Comparison of ENCODE assay signal across 16 cellular contexts in the genomic region with DNA sequence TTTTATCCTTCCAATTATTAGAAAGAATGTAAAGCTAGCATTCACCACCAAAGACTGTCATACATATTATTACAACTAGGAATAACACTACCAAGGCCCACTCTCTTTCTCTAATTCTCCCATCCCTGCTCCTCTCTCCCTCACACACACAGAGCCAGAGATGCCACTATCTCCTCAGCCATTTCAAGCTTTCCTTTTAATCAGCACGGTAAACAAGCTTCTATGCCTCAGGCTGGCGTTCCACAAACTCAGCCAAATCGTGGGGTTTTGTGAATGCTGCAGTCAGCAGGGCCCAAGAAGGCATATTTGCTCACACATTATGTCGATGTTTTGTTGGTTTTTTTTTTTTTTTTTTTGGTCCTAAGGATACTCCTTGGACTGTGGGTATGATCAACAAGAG.
"Had no signal": no experiment of that assay in that cellular context is flagged by ENCODE, and none has a peak within 500 bp of the region (broad histone marks: within the 10 kb centered on the region; RNA-seq: fewer than 3 reads in every experiment).

No MANE protein-coding gene starts in this region.

- H3K36me3 ChIP-seq: gastrocnemius medialis, heart right ventricle, lower lobe of right lung, transverse colon had no signal

- H3K27ac ChIP-seq: epithelial cell of prostate, gastrocnemius medialis, heart right ventricle, lower lobe of right lung, transverse colon had no signal

- H3K27ac Mint-ChIP-seq: activated T-helper 2 cell treated with anti-CD3 and anti-CD28 coated beads, Interferon-gamma antibody, Interleukin-2, Interleukin-4, amounts not matched to agents 10 μg/mL and 5 μg/mL and 100 μg/mL, durations not matched to agents 14 hours and 24 hours and 36 hours; stimulated activated memory B cell treated with anti-CD40 and anti-IgM and Interleukin-4, amounts not matched to agents 10 μg/mL and 1 μg/mL and 100 μg/mL, for 72 hours had no signal

- H3K4me1 Mint-ChIP-seq: stimulated activated memory B cell treated with anti-CD40 and anti-IgM and Interleukin-4, amounts not matched to agents 10 μg/mL and 1 μg/mL and 100 μg/mL, for 72 hours had no signal

- H3K36me3 Mint-ChIP-seq: stimulated activated memory B cell treated with anti-CD40 and anti-IgM and Interleukin-4, amounts not matched to agents 10 μg/mL and 1 μg/mL and 100 μg/mL, for 72 hours had no signal

- H3K4me1 ChIP-seq: gastrocnemius medialis, heart right ventricle, lower lobe of right lung, transverse colon had no signal

- H3K4me3 ChIP-seq: gastrocnemius medialis, lower lobe of right lung, transverse colon had no signal

- H3K9me3 Mint-ChIP-seq: activated T-helper 2 cell treated with anti-CD3 and anti-CD28 coated beads, Interferon-gamma antibody, Interleukin-2, Interleukin-4, amounts not matched to agents 10 μg/mL and 5 μg/mL and 100 μg/mL, durations not matched to agents 14 hours and 24 hours and 36 hours; stimulated activated memory B cell treated with anti-CD40 and anti-IgM and Interleukin-4, amounts not matched to agents 10 μg/mL and 1 μg/mL and 100 μg/mL, for 72 hours had no signal

- H3K4me3 Mint-ChIP-seq: stimulated activated memory B cell treated with anti-CD40 and anti-IgM and Interleukin-4, amounts not matched to agents 10 μg/mL and 1 μg/mL and 100 μg/mL, for 72 hours had no signal

- H3K9me3 ChIP-seq: gastrocnemius medialis, heart right ventricle, lower lobe of right lung, transverse colon had no signal

- H3K27me3 Mint-ChIP-seq: stimulated activated memory B cell treated with anti-CD40 and anti-IgM and Interleukin-4, amounts not matched to agents 10 μg/mL and 1 μg/mL and 100 μg/mL, for 72 hours had no signal

- ATAC-seq: activated CD4-positive, CD25-positive, alpha-beta regulatory T cell treated with anti-CD3 and anti-CD28 coated beads, Interleukin-2, amount 50 U/mL, for 24 hours; gastrocnemius medialis; heart right ventricle; left colon; lower lobe of right lung; stimulated activated memory B cell treated with anti-CD40 and anti-IgM and Interleukin-4, amounts not matched to agents 10 μg/mL and 1 μg/mL and 100 μg/mL, for 72 hours had no signal

- H3K27me3 ChIP-seq: gastrocnemius medialis, heart right ventricle, transverse colon had no signal

- DNase-seq: activated CD4-positive, alpha-beta T cell treated with anti-CD3 and anti-CD28 coated beads, Interleukin-2, amount 50 U/mL, for 4 hours; activated naive CD4-positive, alpha-beta T cell treated with anti-CD3 and anti-CD28 coated beads, Interleukin-2, amount 50 U/mL, for 16 hours; activated T-cell treated with anti-CD3 and anti-CD28 coated beads, Interleukin-2, amount 50 U/mL, for 1 hour; effector memory CD4-positive, alpha-beta T cell; gastrocnemius medialis; heart right ventricle; left colon; lower lobe of right lung; midbrain; posterior cingulate gyrus; stimulated activated CD4-positive, alpha-beta T cell treated with anti-CD3 and anti-CD28 coated beads, Interleukin-2, amount 100 ng/mL, for 48 hours; transverse colon had no signal
